15 cellular contexts compared by ENCODE assay signal in the genomic region with DNA sequence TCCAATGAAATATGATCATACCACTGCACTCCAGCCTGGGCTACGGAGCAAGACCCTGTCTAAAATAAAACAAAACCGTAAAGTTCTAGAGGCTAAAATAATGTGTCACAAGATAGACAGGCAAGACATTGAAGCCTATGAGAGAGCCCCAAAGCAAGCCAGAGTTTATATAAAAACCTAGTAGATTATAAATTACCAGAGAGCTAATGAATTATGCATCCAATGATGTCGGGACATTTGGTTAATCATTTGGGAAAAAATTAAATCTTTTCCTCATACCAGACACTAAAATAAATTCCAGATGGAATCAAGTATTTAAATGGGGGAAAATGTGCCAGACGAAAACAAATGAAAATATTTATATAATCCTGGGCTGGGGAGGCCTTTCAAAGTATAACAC. TPM values are rescaled to one million over a fixed set of nuclear protein-coding genes. Genes with fewer than 3 reads are reported as not detected.
A peak's percentile ranks its signal among the peaks of the same experiment; 100 is the strongest.
DNase-seq lines count a peak whose midpoint lies in the region; ATAC-seq, FAIRE-seq and TF ChIP-seq lines count a peak whose summit lies in the region.
"Had no signal": no experiment of that assay in that cellular context is flagged by ENCODE, and none has a peak within 500 bp of the region (broad histone marks: within the 10 kb centered on the region; RNA-seq: fewer than 3 reads in every experiment).

No MANE protein-coding gene starts in this region.

- H3K27me3 Mint-ChIP-seq in nephron (ENCODE audit: low read depth) = no peaks in the 10 kb centered on the region

- peak; percentile 2 for DNase-seq in EH (ENCODE audit: low read depth)
- DNase-seq in SKM-1 (lab: John Stamatoyannopoulos, UW; ENCODE audit: unreplicated experiment) = no peak
- DNase-seq in HK-2 (ENCODE audit: unreplicated experiment) = no peak
- DNase-seq in Right ventricle myocardium superior = no peak
- DNase-seq: AML-193; Caco-2; CD8-positive, alpha-beta memory T cell; DMS 273 treated with DMSO at 0.1 percent for 48 hours; GOT3; H9 had no signal

- TF ChIP-seq CTCF in nephron (IDR thresholded peaks at IDR 0.05; ENCODE audit: unreplicated experiment in 3 of 3) = no peak

- peaks cover 5% of the 10 kb centered on the region for H3K4me1 Mint-ChIP-seq in nephron
- H3K4me1 Mint-ChIP-seq: CD8-positive, alpha-beta memory T cell had no signal

- no peaks in the 10 kb centered on the region for H3K9me3 Mint-ChIP-seq in nephron
- H3K9me3 Mint-ChIP-seq: CD8-positive, alpha-beta memory T cell; H9 had no signal

- intact Hi-C loops in Right ventricle myocardium superior (cut with DNase I) = no loop called here

- H3K36me3 Mint-ChIP-seq in nephron (ENCODE audit: low read depth) = peaks cover 25% of the 10 kb centered on the region
- H3K36me3 Mint-ChIP-seq: CD8-positive, alpha-beta memory T cell had no signal

- H3K4me3 Mint-ChIP-seq in nephron = no peak overlapping the region
- H3K4me3 Mint-ChIP-seq: CD8-positive, alpha-beta memory T cell; H9 had no signal

- H3K27ac Mint-ChIP-seq in nephron = peak overlapping the region; percentile 68 to 83 (median 79)
- H3K27ac Mint-ChIP-seq: CD8-positive, alpha-beta memory T cell had no signal

- no peak for ATAC-seq in Right ventricle myocardium superior (ENCODE audit: poor library complexity)
- ATAC-seq: HepG2 had no signal

- peak; percentile 65 for FAIRE-seq in endometrium (lab: Jason Lieb, UNC)
- FAIRE-seq: GM12891, HTR-8/SVneo had no signal

RNA-seq across cellular contexts. Expression of gene CCDC40, which starts 24.2 kb away (rescaled TPM):
- 4.5 TPM for total RNA-seq in Right ventricle myocardium superior

RNA-seq across cellular contexts. Expression of gene TBC1D16, which starts 25.0 kb away (rescaled TPM):
- 14.0 TPM for total RNA-seq in Right ventricle myocardium superior

RNA-seq across cellular contexts. Expression of gene GAA, which starts 40.8 kb away (rescaled TPM):
- total RNA-seq in Right ventricle myocardium superior = 45.3 TPM
